11 cellular contexts compared by ENCODE assay signal in the genomic region with DNA sequence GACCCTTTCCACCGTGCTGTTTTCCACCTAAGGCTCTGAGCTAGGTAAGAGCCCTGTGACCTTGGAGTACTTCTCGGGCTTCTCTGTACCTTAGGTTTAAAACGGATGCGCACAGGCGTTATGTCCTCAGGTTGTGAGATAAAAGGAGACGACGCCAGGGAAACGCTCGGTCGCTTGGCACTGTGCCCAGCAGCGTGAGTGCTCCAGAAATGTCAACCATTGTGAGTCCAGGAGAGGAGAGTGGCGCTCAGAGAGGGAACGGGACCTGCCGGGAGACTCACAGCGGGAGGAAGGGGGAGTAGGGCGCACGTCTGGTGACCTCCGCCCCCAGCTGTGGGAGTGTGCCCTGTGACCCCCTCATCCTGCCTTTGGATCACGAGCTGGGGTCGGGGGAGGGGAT. TPM values are rescaled to one million over a fixed set of nuclear protein-coding genes. Genes with fewer than 3 reads are reported as not detected.
DNase-seq lines count a peak whose midpoint lies in the region; ATAC-seq and TF ChIP-seq lines count a peak whose summit lies in the region.
"Had no signal": no experiment of that assay in that cellular context is flagged by ENCODE, and none has a peak within 500 bp of the region (broad histone marks: within the 10 kb centered on the region; RNA-seq: fewer than 3 reads in every experiment).

No MANE protein-coding gene starts in this region.

- H3K36me3 Mint-ChIP-seq in nephron progenitor cell (ENCODE audit: low read depth): peaks cover 6% of the 10 kb centered on the region

- peaks cover 25% of the 10 kb centered on the region for H3K4me1 Mint-ChIP-seq in nephron progenitor cell

- H3K9me3 ChIP-seq in ascending aorta: peaks cover 0 to 5% of the 10 kb centered on the region in 2 donors

- H3K4me1 ChIP-seq in ascending aorta: no peaks in the 10 kb centered on the region

- peaks cover 5% of the 10 kb centered on the region for H3K27me3 ChIP-seq in ascending aorta

- peaks cover 23% of the 10 kb centered on the region for H3K9me3 Mint-ChIP-seq in nephron progenitor cell

- no peak overlapping the region for H3K4me3 ChIP-seq in ascending aorta

- H3K27me3 Mint-ChIP-seq in nephron progenitor cell (ENCODE audit: low read depth, poor library complexity): peaks cover 62% of the 10 kb centered on the region

- ATAC-seq in HG03571 (IDR thresholded peaks at IDR 0.05; ENCODE audit: unreplicated experiment) (no peak), HG02623 (IDR thresholded peaks at IDR 0.05; ENCODE audit: unreplicated experiment) (no peak)

- no peaks in the 10 kb centered on the region for H3K36me3 ChIP-seq in ascending aorta

- no peak overlapping the region for H3K27ac Mint-ChIP-seq in nephron progenitor cell

- no peak for TF ChIP-seq CTCF in nephron progenitor cell (IDR thresholded peaks at IDR 0.05)
- TF ChIP-seq CTCF in ascending aorta (IDR thresholded peaks at IDR 0.05): no peak

- H3K4me3 Mint-ChIP-seq in nephron progenitor cell: peak overlapping the region; percentile 82

- DNase-seq in DMS79 treated with DMSO at 0.1 percent for 48 hours (lab: John Stamatoyannopoulos, UW): peak; percentile 38
- DNase-seq in NCI-H2171 (lab: John Stamatoyannopoulos, UW): peak; percentile 91
- DNase-seq in dermis blood vessel endothelial cell: peak; percentile 23
- DNase-seq in nephron progenitor cell: no peak
- DNase-seq in ascending aorta (ENCODE audit: low spot score in 2 of 2): no peak
- no peak for DNase-seq in AG08396 (ENCODE audit: low spot score)

- intact Hi-C loops in ascending aorta (cut with DNase I): no loop called here

- H3K27ac ChIP-seq in ascending aorta: no peak overlapping the region

RNA-seq across cellular contexts. Expression of gene SCRT2, which starts 33.8 kb away (rescaled TPM):
- total RNA-seq in dermis blood vessel endothelial cell (not detected in 2 replicates), ascending aorta (not detected)
- total RNA-seq: chondrocyte; omental fat pad; T-helper 1 cell treated with Interleukin-12 subunit alpha and Interleukin-12 subunit beta and Interleukin-4 antibody, amounts not matched to agents 30 ng/mL and 1 ng/mL, for 36 hours had no signal

RNA-seq across cellular contexts. Expression of gene SRXN1, which starts 56.4 kb away (rescaled TPM):
- total RNA-seq in dermis blood vessel endothelial cell (30.3 and 38.6 TPM in 2 replicates), ascending aorta (28.8 TPM)

RNA-seq across cellular contexts. Expression of gene SLC52A3, which starts 58.9 kb away (rescaled TPM):
- total RNA-seq in dermis blood vessel endothelial cell (0.23 TPM in 1 of 2 replicates, not detected in the other), ascending aorta (3.0 TPM)
- total RNA-seq: chondrocyte; T-helper 1 cell treated with Interleukin-12 subunit alpha and Interleukin-12 subunit beta and Interleukin-4 antibody, amounts not matched to agents 30 ng/mL and 1 ng/mL, for 36 hours had no signal

Comparison
In these comparisons a context has a peak if more than half of its experiments do, and no peak if none do; other contexts are left out.
1. DNase-seq: peak in DMS79 treated with DMSO at 0.1 percent for 48 hours (single experiment), NCI-H2171 (single experiment) and dermis blood vessel endothelial cell (single experiment); none in nephron progenitor cell (single experiment), ascending aorta (0 of 2) and AG08396 (single experiment).